In the genomic region with DNA sequence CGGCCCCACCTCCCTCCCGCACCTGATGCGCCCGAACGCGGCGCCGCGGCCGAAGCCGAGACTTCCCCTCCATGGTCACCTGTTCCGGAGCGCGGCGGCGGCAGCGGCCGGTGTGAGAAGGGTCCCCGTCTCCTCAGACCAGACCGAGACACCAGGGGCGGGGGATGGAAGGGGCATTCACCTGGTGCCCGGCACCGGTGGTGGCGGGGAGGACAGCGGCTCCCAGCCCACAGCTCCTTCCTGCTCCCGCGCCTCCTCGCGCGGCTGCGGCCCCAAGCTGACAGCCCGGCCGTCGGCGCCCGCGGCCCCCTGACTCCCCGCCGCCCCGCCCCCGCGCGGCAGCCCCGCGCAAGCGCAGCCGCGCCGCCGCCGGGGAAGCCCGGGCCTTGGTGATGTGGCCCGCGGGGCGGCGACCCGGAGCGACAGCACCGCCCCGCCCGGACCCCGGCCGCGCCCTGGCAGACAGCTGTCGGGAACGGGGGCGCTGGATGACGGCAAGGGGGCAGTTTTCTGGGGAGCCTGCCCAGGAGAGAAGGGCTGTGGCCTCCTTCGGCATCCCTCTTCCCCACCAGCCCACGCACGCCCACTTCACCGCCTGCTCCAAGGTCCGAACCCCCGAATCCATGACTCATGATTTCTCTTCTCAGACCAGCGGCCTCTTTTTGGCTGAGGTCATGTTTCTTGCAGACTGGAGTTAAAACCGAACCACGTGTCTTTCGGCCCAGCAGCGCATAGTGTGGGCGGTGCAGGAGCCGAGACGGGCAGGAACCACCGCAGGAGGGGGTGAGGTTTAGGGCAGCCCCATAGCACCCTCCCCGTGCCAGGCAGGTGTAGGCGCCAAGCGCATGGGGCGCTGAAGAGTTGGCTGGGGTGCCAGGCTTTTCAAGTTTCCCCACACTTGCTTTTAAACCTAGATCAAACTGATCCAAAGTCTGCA, we compare ENCODE assay signal across 1 cellular context.
TF ChIP-seq lines count a peak whose summit lies in the region.

Gene SLC41A2, minus strand, starts transcription at position 282 of the 937 bp plus-strand sequence. CDS start 29,763 bp downstream, outside the sequence.

TF ChIP-seq in HepG2, 621 proteins besides CTCF, POLR2A, EP300 and RAD21 (continued from another document and continues in another):
- TF ChIP-seq ZNF503 (CRISPR knock-in tag; IDR thresholded peaks at IDR 0.05) (0 out of 2 replicates have a peak, but pooled peaks have one; percentile 19), GTF2F1 (IDR thresholded peaks at IDR 0.05; ENCODE audit: low read length) (no peak), PITX1 (CRISPR knock-in tag; IDR thresholded peaks at IDR 0.05) (0 out of 2 replicates have a peak, but pooled peaks have one; percentile 27), ZBTB7A (CRISPR knock-in tag; IDR thresholded peaks at IDR 0.05) (no peak), NFATC3 (CRISPR knock-in tag; IDR thresholded peaks at IDR 0.05) (no peak), HMGXB4 (CRISPR knock-in tag; IDR thresholded peaks at IDR 0.05; ENCODE audit: borderline replicate concordance in 1 of 2, low read depth in 1 of 2) (peak in 1 of 2 experiments; percentile 49; a peak in 3 of 4 replicates), ZNF224 (CRISPR knock-in tag; IDR thresholded peaks at IDR 0.05) (no peak), BHLHE40 (IDR thresholded peaks at IDR 0.05; ENCODE audit: low read length) (no peak), NFRKB (IDR thresholded peaks at IDR 0.05) (no peak), ZNF33B (CRISPR knock-in tag; IDR thresholded peaks at IDR 0.05) (no peak), SP1 (IDR thresholded peaks at IDR 0.05) (no peak), SP1 (CRISPR knock-in tag; IDR thresholded peaks at IDR 0.05) (no peak), ZNF292 (CRISPR knock-in tag; IDR thresholded peaks at IDR 0.05; ENCODE audit: borderline replicate concordance, low read depth) (no peak), HNRNPH1 (optimal IDR thresholded peaks at IDR 0.05; ENCODE audit: low read depth, low read length) (no peak), PHF8 (CRISPR knock-in tag; IDR thresholded peaks at IDR 0.05) (peak; percentile 76; the same call in 1 of the 2 replicates), RARG (CRISPR knock-in tag; IDR thresholded peaks at IDR 0.05; ENCODE audit: low read depth) (no peak), ZHX2 (IDR thresholded peaks at IDR 0.05; ENCODE audit: low read depth) (no peak), ZHX2 (CRISPR knock-in tag; IDR thresholded peaks at IDR 0.05; ENCODE audit: borderline replicate concordance) (no peak), KLF16 (CRISPR knock-in tag; IDR thresholded peaks at IDR 0.05) (no peak), ZNF407 (CRISPR knock-in tag; IDR thresholded peaks at IDR 0.05; ENCODE audit: not compliant biosample characterization) (no peak)
- TF ChIP-seq, protein P1, sequence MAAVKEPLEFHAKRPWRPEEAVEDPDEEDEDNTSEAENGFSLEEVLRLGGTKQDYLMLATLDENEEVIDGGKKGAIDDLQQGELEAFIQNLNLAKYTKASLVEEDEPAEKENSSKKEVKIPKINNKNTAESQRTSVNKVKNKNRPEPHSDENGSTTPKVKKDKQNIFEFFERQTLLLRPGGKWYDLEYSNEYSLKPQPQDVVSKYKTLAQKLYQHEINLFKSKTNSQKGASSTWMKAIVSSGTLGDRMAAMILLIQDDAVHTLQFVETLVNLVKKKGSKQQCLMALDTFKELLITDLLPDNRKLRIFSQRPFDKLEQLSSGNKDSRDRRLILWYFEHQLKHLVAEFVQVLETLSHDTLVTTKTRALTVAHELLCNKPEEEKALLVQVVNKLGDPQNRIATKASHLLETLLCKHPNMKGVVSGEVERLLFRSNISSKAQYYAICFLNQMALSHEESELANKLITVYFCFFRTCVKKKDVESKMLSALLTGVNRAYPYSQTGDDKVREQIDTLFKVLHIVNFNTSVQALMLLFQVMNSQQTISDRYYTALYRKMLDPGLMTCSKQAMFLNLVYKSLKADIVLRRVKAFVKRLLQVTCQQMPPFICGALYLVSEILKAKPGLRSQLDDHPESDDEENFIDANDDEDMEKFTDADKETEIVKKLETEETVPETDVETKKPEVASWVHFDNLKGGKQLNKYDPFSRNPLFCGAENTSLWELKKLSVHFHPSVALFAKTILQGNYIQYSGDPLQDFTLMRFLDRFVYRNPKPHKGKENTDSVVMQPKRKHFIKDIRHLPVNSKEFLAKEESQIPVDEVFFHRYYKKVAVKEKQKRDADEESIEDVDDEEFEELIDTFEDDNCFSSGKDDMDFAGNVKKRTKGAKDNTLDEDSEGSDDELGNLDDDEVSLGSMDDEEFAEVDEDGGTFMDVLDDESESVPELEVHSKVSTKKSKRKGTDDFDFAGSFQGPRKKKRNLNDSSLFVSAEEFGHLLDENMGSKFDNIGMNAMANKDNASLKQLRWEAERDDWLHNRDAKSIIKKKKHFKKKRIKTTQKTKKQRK (IDR thresholded peaks at IDR 0.05; ENCODE audit: low read length) = no peak
- TF ChIP-seq, protein P2, sequence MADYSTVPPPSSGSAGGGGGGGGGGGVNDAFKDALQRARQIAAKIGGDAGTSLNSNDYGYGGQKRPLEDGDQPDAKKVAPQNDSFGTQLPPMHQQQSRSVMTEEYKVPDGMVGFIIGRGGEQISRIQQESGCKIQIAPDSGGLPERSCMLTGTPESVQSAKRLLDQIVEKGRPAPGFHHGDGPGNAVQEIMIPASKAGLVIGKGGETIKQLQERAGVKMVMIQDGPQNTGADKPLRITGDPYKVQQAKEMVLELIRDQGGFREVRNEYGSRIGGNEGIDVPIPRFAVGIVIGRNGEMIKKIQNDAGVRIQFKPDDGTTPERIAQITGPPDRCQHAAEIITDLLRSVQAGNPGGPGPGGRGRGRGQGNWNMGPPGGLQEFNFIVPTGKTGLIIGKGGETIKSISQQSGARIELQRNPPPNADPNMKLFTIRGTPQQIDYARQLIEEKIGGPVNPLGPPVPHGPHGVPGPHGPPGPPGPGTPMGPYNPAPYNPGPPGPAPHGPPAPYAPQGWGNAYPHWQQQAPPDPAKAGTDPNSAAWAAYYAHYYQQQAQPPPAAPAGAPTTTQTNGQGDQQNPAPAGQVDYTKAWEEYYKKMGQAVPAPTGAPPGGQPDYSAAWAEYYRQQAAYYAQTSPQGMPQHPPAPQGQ (CRISPR knock-in tag; IDR thresholded peaks at IDR 0.05; ENCODE audit: borderline replicate concordance) = no peak
- TF ChIP-seq, protein P3, sequence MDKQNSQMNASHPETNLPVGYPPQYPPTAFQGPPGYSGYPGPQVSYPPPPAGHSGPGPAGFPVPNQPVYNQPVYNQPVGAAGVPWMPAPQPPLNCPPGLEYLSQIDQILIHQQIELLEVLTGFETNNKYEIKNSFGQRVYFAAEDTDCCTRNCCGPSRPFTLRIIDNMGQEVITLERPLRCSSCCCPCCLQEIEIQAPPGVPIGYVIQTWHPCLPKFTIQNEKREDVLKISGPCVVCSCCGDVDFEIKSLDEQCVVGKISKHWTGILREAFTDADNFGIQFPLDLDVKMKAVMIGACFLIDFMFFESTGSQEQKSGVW (CRISPR knock-in tag; IDR thresholded peaks at IDR 0.05; ENCODE audit: borderline replicate concordance) = no peak
